8 cellular contexts compared by ENCODE assay signal in the genomic region with DNA sequence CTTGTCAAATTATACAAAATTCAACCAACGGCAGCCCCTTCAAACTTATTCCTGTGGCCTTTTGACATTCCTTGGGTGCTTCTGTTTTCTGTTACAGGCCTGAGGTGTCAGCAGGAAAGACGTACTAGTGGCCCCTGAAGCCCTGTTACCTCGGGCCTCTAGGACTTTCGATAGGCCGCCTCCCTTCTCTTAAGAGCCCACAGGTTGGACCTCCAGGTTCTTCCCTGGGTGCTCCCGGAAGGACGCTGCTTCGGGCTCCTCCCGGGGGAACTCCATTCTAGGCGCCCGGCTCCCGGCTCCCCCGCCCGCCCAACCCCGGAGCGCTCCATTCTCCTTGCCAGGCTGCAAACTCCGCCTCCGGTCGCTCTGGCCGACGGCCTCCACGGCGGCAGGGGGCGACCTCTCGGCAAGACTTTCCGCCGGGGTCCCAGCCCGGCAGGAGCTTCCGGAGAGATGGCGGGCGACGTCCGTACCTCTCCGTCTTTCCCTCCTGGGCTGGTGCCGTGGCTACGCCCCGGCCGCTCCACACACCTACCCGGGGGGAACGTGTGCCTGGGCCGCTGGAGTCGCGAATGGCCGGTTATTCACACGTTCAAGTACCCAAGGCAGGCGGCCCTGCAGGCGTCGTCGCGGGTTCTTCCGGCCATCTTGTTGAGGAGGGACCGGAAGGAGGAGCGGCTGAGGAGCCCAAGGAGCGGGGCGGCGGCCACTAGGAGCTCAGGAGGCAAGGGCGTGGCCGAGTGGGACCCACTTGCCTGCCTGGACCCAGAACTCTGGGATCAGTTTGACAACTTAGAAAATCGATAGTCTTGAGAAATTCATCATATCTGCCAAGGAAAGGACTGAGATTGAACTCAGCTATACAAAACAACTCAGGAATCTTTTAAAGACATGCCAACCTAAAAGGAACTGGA. TPM values are rescaled to one million over a fixed set of nuclear protein-coding genes. Genes with fewer than 3 reads are reported as not detected.
DNase-seq lines count a peak whose midpoint lies in the region; ATAC-seq, FAIRE-seq and TF ChIP-seq lines count a peak whose summit lies in the region.

No MANE protein-coding gene starts in this region.

- peak overlapping the region; percentile 59 for H3K27ac Mint-ChIP-seq in central memory CD8-positive, alpha-beta T cell (ENCODE audit: low read depth)

- H3K4me1 ChIP-seq in A549 (no peaks in the 10 kb centered on the region), kidney (ENCODE audit: control insufficient read depth in 1 of 2, insufficient read depth in 1 of 2, low read depth in 1 of 2, low read length in 2 of 2) (peaks cover 2 to 3% of the 10 kb centered on the region in 2 donors)

- peak in 1 of 2 experiments; percentile 21; a peak in 1 of 5 replicates for TF ChIP-seq RAD21 in A549 (conservative IDR thresholded peaks at IDR 0.05 in 1 of 2, IDR thresholded peaks at IDR 0.05 in 1 of 2)

- H3K9me3 ChIP-seq in A549 (peaks cover 12% of the 10 kb centered on the region; the same call in 1 of the 3 replicates), kidney (ENCODE audit: control insufficient read depth in 1 of 2, low read length in 2 of 2) (peaks cover 0 to 12% of the 10 kb centered on the region in 2 donors)

- H3K27me3 Mint-ChIP-seq in central memory CD8-positive, alpha-beta T cell = peaks cover 2% of the 10 kb centered on the region

- peak overlapping the region in 1 of 2 donors; percentile 46 for H3K9ac ChIP-seq in kidney (ENCODE audit: low read length in 2 of 2)

- POLR2A ChIA-PET in A549 (lab: Yijun Ruan, JAX) = interaction anchor here (0.6 to 1.5 kb wide), 12 partner anchors 16 to 735 kb away, joined by 3 to 6 read pairs (median 4); a partner anchor contains a TSS

- H3K4me2 ChIP-seq in A549 = peak overlapping the region; percentile 55

- intact Hi-C loops in kidney (cut with DNase I) = no loop called here

- peaks cover 12% of the 10 kb centered on the region for H3K9me3 Mint-ChIP-seq in central memory CD8-positive, alpha-beta T cell

- peaks cover 13% of the 10 kb centered on the region for H3K36me3 Mint-ChIP-seq in central memory CD8-positive, alpha-beta T cell (ENCODE audit: insufficient read depth)

- peak overlapping the region; percentile 80 for H3K4me3 Mint-ChIP-seq in central memory CD8-positive, alpha-beta T cell

- H3K4me3 ChIP-seq in A549 = peak overlapping the region; percentile 53
- peak overlapping the region; percentile 58 to 77 for H3K4me3 ChIP-seq in kidney (ENCODE audit: low read length in 2 of 2)

- H3K4me1 Mint-ChIP-seq in central memory CD8-positive, alpha-beta T cell = peaks cover 5% of the 10 kb centered on the region

- peak; percentile 19; the same call in 1 of the 2 replicates for TF ChIP-seq POLR2A in A549 (IDR thresholded peaks at IDR 0.05; ENCODE audit: low read length)

- FAIRE-seq in A549 (lab: Jason Lieb, UNC) (no peak), GM18507 (lab: Jason Lieb, UNC) (peak; percentile 79), kidney (lab: Jason Lieb, UNC) (no peak)

- CTCF ChIA-PET in A549 (lab: Yijun Ruan, JAX) = interaction anchor here (0.8 to 2.0 kb wide), 15 partner anchors 9 to 296 kb away, joined by 3 to 15 read pairs (median 4); a partner anchor contains a TSS

- TF ChIP-seq CTCF in A549 (IDR thresholded peaks at IDR 0.05) (peak; percentile 69), kidney (IDR thresholded peaks at IDR 0.05; ENCODE audit: borderline replicate concordance, extremely low read depth, insufficient read depth) (peak; percentile 56)

- ATAC-seq in A549 (peak; percentile 97 to 98), HG02981 (IDR thresholded peaks at IDR 0.05; ENCODE audit: unreplicated experiment) (peak; percentile 90)
- peak; percentile 96 for ATAC-seq in central memory CD8-positive, alpha-beta T cell (replicated peaks; ENCODE audit: extremely low read depth, poor library complexity, severe bottlenecking)

- TF ChIP-seq EP300 in A549 (IDR thresholded peaks at IDR 0.05) = no peak

- DNase-seq in A549 (ENCODE audit: low read depth in 1 of 2, low spot score in 1 of 2) (peak; percentile 84 to 92), GM18507 (ENCODE audit: extremely low spot score, insufficient read length, low read depth) (peak; percentile 84), NCI-H2107 treated with DMSO at 0.1 percent for 48 hours (lab: John Stamatoyannopoulos, UW; ENCODE audit: unreplicated experiment) (peak; percentile 69), kidney (peak; percentile 92)
- peak; percentile 62 for DNase-seq in activated CD4-positive, CD25-positive, alpha-beta regulatory T cell treated with anti-CD3 and anti-CD28 coated beads, Interleukin-2, amount 50 U/mL, for 16 hours (ENCODE audit: low read depth, low spot score)
- peak; percentile 70 to 77 for DNase-seq in central memory CD8-positive, alpha-beta T cell (ENCODE audit: low spot score in 2 of 2)
- DNase-seq in stimulated activated CD4-positive, alpha-beta T cell treated with anti-CD3 and anti-CD28 coated beads, Interleukin-15, amount 100 ng/mL, for 48 hours (ENCODE audit: low read depth in 2 of 2) = peak; percentile 73 to 80

- H3K27ac ChIP-seq in A549 (peak overlapping the region; percentile 89 to 91), kidney (ENCODE audit: low read depth in 2 of 2, low read length in 2 of 2) (peak overlapping the region; percentile 59 to 72)

- WGBS in A549 (ENCODE audit: missing lambda C conversion rate) = 51% methylated on average over 38 of the region's 59 CpGs

- H3K36me3 ChIP-seq in kidney (ENCODE audit: control insufficient read depth in 1 of 2, insufficient read depth in 2 of 2, low read length in 2 of 2) = no peaks in the 10 kb centered on the region

TF ChIP-seq in A549, 52 proteins besides CTCF, POLR2A, EP300 and RAD21 (continues in another document):
- TF ChIP-seq, protein P1, sequence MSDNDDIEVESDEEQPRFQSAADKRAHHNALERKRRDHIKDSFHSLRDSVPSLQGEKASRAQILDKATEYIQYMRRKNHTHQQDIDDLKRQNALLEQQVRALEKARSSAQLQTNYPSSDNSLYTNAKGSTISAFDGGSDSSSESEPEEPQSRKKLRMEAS (IDR thresholded peaks at IDR 0.05) = peak; percentile 87
- TF ChIP-seq MAFK (IDR thresholded peaks at IDR 0.05; ENCODE audit: partially characterized antibody) = no peak
- no peak for TF ChIP-seq ZC3H11A (IDR thresholded peaks at IDR 0.05)
- TF ChIP-seq NR3C1 (IDR thresholded peaks at IDR 0.05) = no peak
- TF ChIP-seq CHD2 (IDR thresholded peaks at IDR 0.05; ENCODE audit: low read length, partially characterized antibody) = no peak
- no peak for TF ChIP-seq ZNF302 (CRISPR knock-in tag; IDR thresholded peaks at IDR 0.05)
- TF ChIP-seq, protein P2, sequence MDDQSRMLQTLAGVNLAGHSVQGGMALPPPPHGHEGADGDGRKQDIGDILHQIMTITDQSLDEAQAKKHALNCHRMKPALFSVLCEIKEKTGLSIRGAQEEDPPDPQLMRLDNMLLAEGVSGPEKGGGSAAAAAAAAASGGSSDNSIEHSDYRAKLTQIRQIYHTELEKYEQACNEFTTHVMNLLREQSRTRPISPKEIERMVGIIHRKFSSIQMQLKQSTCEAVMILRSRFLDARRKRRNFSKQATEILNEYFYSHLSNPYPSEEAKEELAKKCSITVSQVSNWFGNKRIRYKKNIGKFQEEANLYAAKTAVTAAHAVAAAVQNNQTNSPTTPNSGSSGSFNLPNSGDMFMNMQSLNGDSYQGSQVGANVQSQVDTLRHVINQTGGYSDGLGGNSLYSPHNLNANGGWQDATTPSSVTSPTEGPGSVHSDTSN (IDR thresholded peaks at IDR 0.05) = no peak
- TF ChIP-seq HOXB5 (CRISPR knock-in tag; IDR thresholded peaks at IDR 0.05) = peak; percentile 76
- TF ChIP-seq, protein P3, sequence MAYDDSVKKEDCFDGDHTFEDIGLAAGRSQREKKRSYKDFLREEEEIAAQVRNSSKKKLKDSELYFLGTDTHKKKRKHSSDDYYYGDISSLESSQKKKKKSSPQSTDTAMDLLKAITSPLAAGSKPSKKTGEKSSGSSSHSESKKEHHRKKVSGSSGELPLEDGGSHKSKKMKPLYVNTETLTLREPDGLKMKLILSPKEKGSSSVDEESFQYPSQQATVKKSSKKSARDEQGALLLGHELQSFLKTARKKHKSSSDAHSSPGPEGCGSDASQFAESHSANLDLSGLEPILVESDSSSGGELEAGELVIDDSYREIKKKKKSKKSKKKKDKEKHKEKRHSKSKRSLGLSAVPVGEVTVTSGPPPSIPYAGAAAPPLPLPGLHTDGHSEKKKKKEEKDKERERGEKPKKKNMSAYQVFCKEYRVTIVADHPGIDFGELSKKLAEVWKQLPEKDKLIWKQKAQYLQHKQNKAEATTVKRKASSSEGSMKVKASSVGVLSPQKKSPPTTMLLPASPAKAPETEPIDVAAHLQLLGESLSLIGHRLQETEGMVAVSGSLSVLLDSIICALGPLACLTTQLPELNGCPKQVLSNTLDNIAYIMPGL (CRISPR knock-in tag; IDR thresholded peaks at IDR 0.05; ENCODE audit: borderline replicate concordance) = peak; percentile 91; the same call in 1 of the 2 replicates
- TF ChIP-seq CEBPB (IDR thresholded peaks at IDR 0.05) = no peak; a peak in 1 of 4 replicates
- peak; percentile 87 for TF ChIP-seq EHMT2 (IDR thresholded peaks at IDR 0.05; ENCODE audit: low read depth)
- no peak for TF ChIP-seq MAZ (IDR thresholded peaks at IDR 0.05; ENCODE audit: borderline replicate concordance, low read depth, low read length)
- TF ChIP-seq, protein P4, sequence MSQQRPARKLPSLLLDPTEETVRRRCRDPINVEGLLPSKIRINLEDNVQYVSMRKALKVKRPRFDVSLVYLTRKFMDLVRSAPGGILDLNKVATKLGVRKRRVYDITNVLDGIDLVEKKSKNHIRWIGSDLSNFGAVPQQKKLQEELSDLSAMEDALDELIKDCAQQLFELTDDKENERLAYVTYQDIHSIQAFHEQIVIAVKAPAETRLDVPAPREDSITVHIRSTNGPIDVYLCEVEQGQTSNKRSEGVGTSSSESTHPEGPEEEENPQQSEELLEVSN (IDR thresholded peaks at IDR 0.05; ENCODE audit: borderline replicate concordance, low read depth) = peak; percentile 78; the same call in 1 of the 2 replicates
- no peak for TF ChIP-seq ESRRA (IDR thresholded peaks at IDR 0.05; ENCODE audit: borderline replicate concordance, low read length)

RNA-seq across cellular contexts. Expression of a gene that starts 27.5 kb away (rescaled TPM):
- 93.9 and 136 TPM in 2 replicates for polyA plus RNA-seq in A549 (2011; rRNA removed)
- polyA plus RNA-seq in A549 (2012; cell fraction: cytosol; rRNA removed) = 117 and 146 TPM in 2 replicates
- polyA plus RNA-seq in A549 (2012; cell fraction: nucleus; rRNA removed) = 29.5 and 39.3 TPM in 2 replicates
- polyA plus RNA-seq in A549 (2017; fragmentation: RNase III; extraction: RNeasy Plus Mini Kit Qiagen cat#74134 plus additional on column Dnase treatment) = 125 to 145 TPM (median 139 TPM) in 3 replicates
- 7.1 and 7.7 TPM in 2 replicates for polyA minus RNA-seq in A549 (2011; rRNA and poly(A)+ RNA removed)
- total RNA-seq in kidney = 28.1 TPM
- polyA plus RNA-seq in kidney (ENCODE audit: insufficient read depth, low read depth, low replicate concordance) = 155 TPM

RNA-seq across cellular contexts. Expression of a gene that starts 58.5 kb away (rescaled TPM):
- polyA plus RNA-seq in A549 (2011; rRNA removed) (108 and 118 TPM in 2 replicates), A549 (2017; fragmentation: RNase III; extraction: RNeasy Plus Mini Kit Qiagen cat#74134 plus additional on column Dnase treatment) (65.5 to 72.6 TPM (median 71.8 TPM) in 3 replicates), kidney (ENCODE audit: insufficient read depth, low read depth, low replicate concordance) (36.2 TPM)
- 21.2 and 26.8 TPM in 2 replicates for polyA plus RNA-seq in A549 (2012; cell fraction: cytosol; rRNA removed)
- 7.6 and 18.8 TPM in 2 replicates for polyA plus RNA-seq in A549 (2012; cell fraction: nucleus; rRNA removed)
- polyA minus RNA-seq in A549 (2011; rRNA and poly(A)+ RNA removed) = 44.9 and 50.3 TPM in 2 replicates
- total RNA-seq in kidney = 117 TPM

Comparison
In these comparisons a context has a peak if more than half of its experiments do, and no peak if none do; other contexts are left out.
1. Peak in every context shown above with its lines: DNase-seq, ATAC-seq, H3K4me3 ChIP-seq and H3K27ac ChIP-seq.